ENCODE assay signal across 27 cellular contexts in genomic region chr1:40788561-40789341, GRCh38. TPM values are rescaled to one million over a fixed set of nuclear protein-coding genes. Genes with fewer than 3 reads are reported as not detected.
"Had no signal": no experiment of that assay in that cellular context is flagged by ENCODE, and none has a peak within 500 bp of the region (broad histone marks: within the 10 kb centered on the region; RNA-seq: fewer than 3 reads in every experiment).

No MANE protein-coding gene starts in this region.

- H3K36me3 Mint-ChIP-seq: activated CD8-positive, alpha-beta memory T cell treated with anti-CD3 and anti-CD28 coated beads, Interleukin-2, amount 10 ng/mL, durations not matched to agents 7 days and 5 days; activated naive CD4-positive, alpha-beta T cell treated with anti-CD3 and anti-CD28 coated beads, Interleukin-2, amount 50 U/mL, for 72 hours had no signal

- H3K4me3 Mint-ChIP-seq: activated CD4-positive, alpha-beta T cell treated with anti-CD3 and anti-CD28 coated beads for 36 hours; activated CD8-positive, alpha-beta memory T cell treated with anti-CD3 and anti-CD28 coated beads, Interleukin-2, amount 10 ng/mL, durations not matched to agents 7 days and 5 days; activated CD8-positive, alpha-beta T cell treated with anti-CD3 and anti-CD28 coated beads, Interleukin-2, amount 10 ng/mL, durations not matched to agents 7 days and 5 days had no signal

- H3K9me3 Mint-ChIP-seq: activated naive CD4-positive, alpha-beta T cell treated with anti-CD3 and anti-CD28 coated beads, Interleukin-2, amount 50 U/mL, for 72 hours had no signal

- H3K27ac Mint-ChIP-seq: activated CD4-positive, alpha-beta T cell treated with anti-CD3 and anti-CD28 coated beads for 36 hours; activated CD8-positive, alpha-beta memory T cell treated with anti-CD3 and anti-CD28 coated beads, Interleukin-2, amount 10 ng/mL, durations not matched to agents 7 days and 5 days; activated CD8-positive, alpha-beta T cell treated with anti-CD3 and anti-CD28 coated beads, Interleukin-2, amount 10 ng/mL, durations not matched to agents 7 days and 5 days had no signal

- H3K27ac ChIP-seq: adrenal gland, body of pancreas, cardiac muscle cell, left lung, upper lobe of right lung had no signal

- DNase-seq: activated CD4-positive, alpha-beta T cell treated with anti-CD3 and anti-CD28 coated beads for 36 hours; activated CD4-positive, CD25-positive, alpha-beta regulatory T cell; activated CD8-positive, alpha-beta memory T cell treated with anti-CD3 and anti-CD28 coated beads, Interleukin-2, amount 10 ng/mL, durations not matched to agents 7 days and 5 days; activated CD8-positive, alpha-beta T cell treated with anti-CD3 and anti-CD28 coated beads, Interleukin-2, amount 10 ng/mL, durations not matched to agents 7 days and 5 days; activated naive CD4-positive, alpha-beta T cell; activated T-cell treated with anti-CD3 and anti-CD28 coated beads, Interleukin-2, amount 50 U/mL, for 48 hours; aorta; body of pancreas; dorsolateral prefrontal cortex; effector memory CD4-positive, alpha-beta T cell; heart left ventricle; left lung; mucosa of descending colon; occipital lobe; right cardiac atrium; stimulated activated CD4-positive, alpha-beta T cell treated with anti-CD3 and anti-CD28 coated beads, Interleukin-12 subunit alpha, Interleukin-12 subunit beta, amount 100 ng/mL, for 4 hours; stimulated activated CD4-positive, alpha-beta T cell treated with anti-CD3 and anti-CD28 coated beads, Interleukin-4, amount 100 ng/mL, for 1 hour; stimulated activated naive CD8-positive, alpha-beta T cell treated with anti-CD3 and anti-CD28 coated beads, Interleukin-15, Interleukin-2, amounts not matched to agents 100 U/mL and 50 U/mL, for 24 hours; upper lobe of right lung had no signal

- ATAC-seq: activated CD4-positive, alpha-beta T cell treated with anti-CD3 and anti-CD28 coated beads for 36 hours; activated CD8-positive, alpha-beta memory T cell treated with anti-CD3 and anti-CD28 coated beads, Interleukin-2, amount 10 ng/mL, durations not matched to agents 7 days and 5 days; activated CD8-positive, alpha-beta T cell treated with anti-CD3 and anti-CD28 coated beads, Interleukin-2, amount 10 ng/mL, durations not matched to agents 7 days and 5 days; activated naive CD4-positive, alpha-beta T cell treated with anti-CD3 and anti-CD28 coated beads, Interleukin-2, amount 50 U/mL, for 72 hours; body of pancreas; heart left ventricle; left lung; mucosa of descending colon; right cardiac atrium; stimulated activated naive CD8-positive, alpha-beta T cell treated with anti-CD3 and anti-CD28 coated beads, Interleukin-15, Interleukin-2, amounts not matched to agents 100 U/mL and 50 U/mL, for 24 hours; upper lobe of right lung had no signal

- H3K4me1 ChIP-seq: adrenal gland, body of pancreas, left lung, upper lobe of right lung had no signal

- H3K9me3 ChIP-seq: adrenal gland, body of pancreas, heart left ventricle, left lung, mucosa of descending colon, thoracic aorta, upper lobe of right lung had no signal

- H3K4me3 ChIP-seq: adrenal gland, body of pancreas, cardiac muscle cell, coronary artery, dorsolateral prefrontal cortex, heart left ventricle, left lung, lung, mucosa of descending colon, thoracic aorta, upper lobe of right lung had no signal

- H3K27me3 ChIP-seq: adrenal gland, body of pancreas, cardiac muscle cell, dorsolateral prefrontal cortex, upper lobe of right lung had no signal

- H3K36me3 ChIP-seq: adrenal gland, cardiac muscle cell, heart left ventricle, left lung, thoracic aorta, upper lobe of right lung had no signal

RNA-seq across cellular contexts. Expression of gene KCNQ4, which starts 5.2 kb away (rescaled TPM):
- total RNA-seq: pulmonary artery endothelial cell had no signal
- polyA plus RNA-seq: neural cell had no signal
